ENCODE assay signal across 13 cellular contexts in the genomic region with DNA sequence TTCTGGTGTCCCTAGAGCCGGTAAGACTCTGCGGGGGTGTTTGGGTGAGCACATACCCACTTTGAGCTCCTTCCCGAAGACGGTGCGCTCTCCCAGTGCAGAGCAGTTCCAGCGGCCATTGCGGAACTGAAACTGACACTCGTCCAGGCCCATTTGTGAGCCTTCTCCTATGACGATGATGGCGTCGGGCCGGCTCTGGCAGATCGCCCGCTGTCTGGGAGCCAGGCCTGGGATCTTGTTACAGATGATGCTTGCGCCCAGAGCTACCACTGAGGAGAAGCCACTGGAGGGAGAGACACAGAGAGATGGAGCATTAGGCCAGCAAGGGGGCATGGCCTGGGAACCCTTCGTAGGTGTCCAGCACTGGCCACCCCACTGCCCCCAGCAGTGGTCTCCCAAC. TPM values are rescaled to one million over a fixed set of nuclear protein-coding genes. Genes with fewer than 3 reads are reported as not detected.
"Had no signal": no experiment of that assay in that cellular context is flagged by ENCODE, and none has a peak within 500 bp of the region (broad histone marks: within the 10 kb centered on the region; RNA-seq: fewer than 3 reads in every experiment).

No MANE protein-coding gene starts in this region.

- H3K4me3 ChIP-seq: coronary artery, esophagus squamous epithelium, thyroid gland had no signal

- DNase-seq: activated CD4-positive, alpha-beta T cell treated with anti-CD3 and anti-CD28 coated beads, Interleukin-2, amount 10 ng/mL, durations not matched to agents 7 days and 5 days; activated CD8-positive, alpha-beta memory T cell treated with anti-CD3 and anti-CD28 coated beads, Interleukin-2, amount 50 U/mL, for 48 hours; activated gamma-delta T cell treated with Interleukin-2 at 50 U/mL for 16 hours; amniotic stem cell; central memory CD4-positive, alpha-beta T cell; esophagus squamous epithelium; immature natural killer cell; thyroid gland had no signal

- H3K27ac ChIP-seq: coronary artery, esophagus squamous epithelium, thyroid gland had no signal

- H3K9me3 ChIP-seq: thyroid gland had no signal

- H3K36me3 ChIP-seq: esophagus squamous epithelium, thyroid gland had no signal

RNA-seq across cellular contexts. Expression of a gene that starts 5.0 kb away (rescaled TPM):
- total RNA-seq: fibroblast of villous mesenchyme; myocyte; osteocyte; T-helper 2 cell treated with Interferon-gamma antibody and Interleukin-4, amounts not matched to agents 100 ng/mL and 5 ng/mL, for 36 hours; thyroid gland had no signal
